In the genomic region with DNA sequence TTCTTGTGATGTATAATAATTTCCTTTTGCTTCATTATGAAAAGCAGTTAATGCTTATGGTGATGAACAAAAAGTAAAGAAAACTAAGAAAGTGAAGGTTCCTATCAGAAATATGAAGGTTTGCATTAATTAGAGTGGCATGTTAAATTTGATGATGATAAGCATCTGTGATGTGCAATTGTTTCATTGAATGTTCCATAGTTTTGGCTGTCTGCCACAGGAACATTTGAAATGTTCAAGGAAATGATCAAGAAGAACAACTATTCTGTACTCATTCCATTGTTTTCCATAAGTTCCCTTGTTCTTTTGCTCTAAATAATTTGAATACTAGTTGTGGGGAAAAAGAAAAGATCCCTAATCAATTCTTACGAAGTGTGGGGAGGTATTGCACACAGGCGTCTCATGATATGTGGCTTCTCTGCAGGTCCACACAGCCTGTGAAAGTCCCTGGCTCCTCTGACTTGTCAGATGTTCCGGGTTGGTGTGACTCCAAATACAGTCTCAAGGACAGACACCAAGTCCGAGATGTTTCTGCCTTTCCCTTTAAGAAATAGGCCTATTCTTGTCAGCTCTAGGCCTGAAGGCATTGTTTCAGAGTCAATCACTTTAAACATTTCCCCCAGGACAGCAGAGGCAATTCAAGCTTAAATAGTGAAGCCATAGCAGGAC, we compare ENCODE assay signal across 18 cellular contexts.
DNase-seq lines count a peak whose midpoint lies in the region; ATAC-seq and TF ChIP-seq lines count a peak whose summit lies in the region.
"Had no signal": no experiment of that assay in that cellular context is flagged by ENCODE, and none has a peak within 500 bp of the region (broad histone marks: within the 10 kb centered on the region; RNA-seq: fewer than 3 reads in every experiment).

No MANE protein-coding gene starts in this region.

- no peak for ATAC-seq in GM18867 (IDR thresholded peaks at IDR 0.05; ENCODE audit: unreplicated experiment)
- ATAC-seq: GM23338 had no signal

- H3K4me1 Mint-ChIP-seq in nephron, result peaks cover 39% of the 10 kb centered on the region
- H3K4me1 Mint-ChIP-seq: CD4-positive, alpha-beta memory T cell; GM23338; H9 had no signal

- H3K4me3 ChIP-seq in cardiac fibroblast (replicated peaks in 1 of 2; ENCODE audit: low read depth in 2 of 2, low read length in 2 of 2) (no peak overlapping the region), fibroblast of the aortic adventitia (ENCODE audit: low read depth, low read length) (no peak overlapping the region)
- H3K4me3 ChIP-seq: GM23338 had no signal

- DNase-seq in cardiac fibroblast (ENCODE audit: low read depth in 2 of 2) (peak; percentile 64 to 67), fibroblast of the aortic adventitia (ENCODE audit: low read depth) (peak; percentile 92), NCI-H146 (lab: John Stamatoyannopoulos, UW) (no peak), RPMI8226 (no peak)
- no peak for DNase-seq in stimulated activated CD8-positive, alpha-beta memory T cell treated with anti-CD3 and anti-CD28 coated beads, Interleukin-4, amount 100 ng/mL, for 48 hours
- DNase-seq: C1 segment of cervical spinal cord; CD4-positive, alpha-beta memory T cell; COR-L47; H9; KBM-7; MV-4-11; NCI-H1105; NCI-H2029; NCI-H69; SHP77 had no signal

- H3K9me3 Mint-ChIP-seq in nephron, result peaks cover 22% of the 10 kb centered on the region

- H3K27me3 Mint-ChIP-seq in nephron (ENCODE audit: low read depth), result no peaks in the 10 kb centered on the region
- H3K27me3 Mint-ChIP-seq: CD4-positive, alpha-beta memory T cell had no signal

- H3K4me3 Mint-ChIP-seq in nephron, result no peak overlapping the region
- H3K4me3 Mint-ChIP-seq: CD4-positive, alpha-beta memory T cell; GM23338; H9 had no signal

- no peaks in the 10 kb centered on the region for H3K36me3 Mint-ChIP-seq in nephron (ENCODE audit: low read depth)
- H3K36me3 Mint-ChIP-seq: CD4-positive, alpha-beta memory T cell had no signal

- TF ChIP-seq CTCF in cardiac fibroblast (IDR thresholded peaks at IDR 0.05; ENCODE audit: low read depth, low read length) (no peak), fibroblast of the aortic adventitia (IDR thresholded peaks at IDR 0.05; ENCODE audit: insufficient read depth, low read length) (no peak), nephron (IDR thresholded peaks at IDR 0.05; ENCODE audit: unreplicated experiment in 3 of 3) (no peak)

- peak overlapping the region; percentile 19 to 91 (median 56) for H3K27ac Mint-ChIP-seq in nephron
- H3K27ac Mint-ChIP-seq: CD4-positive, alpha-beta memory T cell; GM23338; H9 had no signal

Comparison
In these comparisons a context has a peak if more than half of its experiments do, and no peak if none do; other contexts are left out.
1. DNase-seq: peak in cardiac fibroblast (2 of 2) and fibroblast of the aortic adventitia (single experiment); none in NCI-H146 (single experiment), RPMI8226 (single experiment) and stimulated activated CD8-positive, alpha-beta memory T cell treated with anti-CD3 and anti-CD28 coated beads, Interleukin-4, amount 100 ng/mL, for 48 hours (single experiment).